Comparison of ENCODE assay signal across 9 cellular contexts in the genomic region with DNA sequence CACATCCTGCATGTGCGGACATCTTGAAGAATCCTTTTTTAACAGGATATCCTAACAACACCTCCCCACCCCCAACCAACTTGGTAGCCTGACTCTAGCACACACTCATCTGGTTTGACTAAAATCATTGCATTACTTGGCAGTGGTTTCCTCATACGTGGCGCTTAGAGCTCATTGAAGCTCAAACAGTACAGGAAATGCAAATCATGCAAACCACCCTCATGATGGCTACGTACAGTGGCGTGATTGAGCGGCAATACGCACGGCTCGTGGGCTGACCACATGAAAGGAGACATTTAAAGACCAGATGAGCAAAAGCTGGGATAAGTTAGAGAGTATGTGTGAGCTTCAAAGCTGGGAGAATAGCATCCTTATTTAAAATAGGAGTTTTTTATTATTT.
DNase-seq lines count a peak whose midpoint lies in the region; ATAC-seq lines count a peak whose summit lies in the region.
"Had no signal": no experiment of that assay in that cellular context is flagged by ENCODE, and none has a peak within 500 bp of the region (broad histone marks: within the 10 kb centered on the region; RNA-seq: fewer than 3 reads in every experiment).

No MANE protein-coding gene starts in this region.

- H3K9me3 ChIP-seq in effector memory CD4-positive, alpha-beta T cell (ENCODE audit: control insufficient read depth, low read length): no peaks in the 10 kb centered on the region

- no peaks in the 10 kb centered on the region for H3K27me3 ChIP-seq in effector memory CD4-positive, alpha-beta T cell (replicated peaks; ENCODE audit: control insufficient read depth, insufficient read depth, low read length, poor library complexity, severe bottlenecking)

- peak overlapping the region; percentile 18 for H3K4me3 ChIP-seq in effector memory CD4-positive, alpha-beta T cell (ENCODE audit: insufficient read depth, low read depth, low read length, poor library complexity, severe bottlenecking)

- no peak overlapping the region for H3K27ac ChIP-seq in effector memory CD4-positive, alpha-beta T cell (ENCODE audit: insufficient read depth, low read length, poor library complexity, severe bottlenecking)

- ATAC-seq in GM18858 (IDR thresholded peaks at IDR 0.05; ENCODE audit: unreplicated experiment): peak; percentile 98
- ATAC-seq in HG02973 (IDR thresholded peaks at IDR 0.05; ENCODE audit: unreplicated experiment): peak; percentile 98
- ATAC-seq: Panc1 had no signal

- no peaks in the 10 kb centered on the region for H3K36me3 ChIP-seq in effector memory CD4-positive, alpha-beta T cell (ENCODE audit: control insufficient read depth, insufficient read depth, low read length)

- peak; percentile 62 for DNase-seq in activated CD4-positive, CD25-positive, alpha-beta regulatory T cell treated with anti-CD3 and anti-CD28 coated beads, Interleukin-2, amount 50 U/mL, for 72 hours
- DNase-seq in effector memory CD4-positive, alpha-beta T cell: peak; percentile 60 to 67 (median 62)
- DNase-seq in stimulated activated CD8-positive, alpha-beta memory T cell treated with anti-CD3 and anti-CD28 coated beads, Interleukin-4, amount 100 ng/mL, for 48 hours: peak; percentile 77
- DNase-seq in HuH-7.5 (ENCODE audit: low spot score) (no peak), NCI-H2029 treated with DMSO at 0.1 percent for 48 hours (lab: John Stamatoyannopoulos, UW) (no peak), kidney glomerular epithelial cell (lab: John Stamatoyannopoulos, UW) (no peak)

- H3K4me1 ChIP-seq in effector memory CD4-positive, alpha-beta T cell (ENCODE audit: control insufficient read depth, insufficient read depth, low read length, poor library complexity, severe bottlenecking): no peaks in the 10 kb centered on the region

Comparison
In these comparisons a context has a peak if more than half of its experiments do, and no peak if none do; other contexts are left out.
1. DNase-seq: peak in activated CD4-positive, CD25-positive, alpha-beta regulatory T cell treated with anti-CD3 and anti-CD28 coated beads, Interleukin-2, amount 50 U/mL, for 72 hours (single experiment), effector memory CD4-positive, alpha-beta T cell (3 of 3) and stimulated activated CD8-positive, alpha-beta memory T cell treated with anti-CD3 and anti-CD28 coated beads, Interleukin-4, amount 100 ng/mL, for 48 hours (single experiment); none in HuH-7.5 (single experiment), NCI-H2029 treated with DMSO at 0.1 percent for 48 hours (single experiment) and kidney glomerular epithelial cell (single experiment).